In genomic region chr19:4035018-4035566, GRCh38 we compare ENCODE assay signal across 1 cellular context.
TF ChIP-seq lines count a peak whose summit lies in the region.

No MANE protein-coding gene starts in this region.

TF ChIP-seq in H1, 55 proteins besides CTCF, POLR2A, EP300 and RAD21:
- TF ChIP-seq ATF2 (IDR thresholded peaks at IDR 0.05; ENCODE audit: low read length) (no peak), HDAC2 (IDR thresholded peaks at IDR 0.05; ENCODE audit: borderline replicate concordance in 1 of 2, low read depth in 2 of 2, low read length in 2 of 2) (no peak), GABPA (IDR thresholded peaks at IDR 0.05; ENCODE audit: borderline replicate concordance, insufficient read depth, low read length) (no peak), E2F6 (IDR thresholded peaks at IDR 0.05) (no peak), CREB1 (IDR thresholded peaks at IDR 0.05) (no peak), CEBPB (IDR thresholded peaks at IDR 0.05; ENCODE audit: low read depth, low read length) (no peak), GTF2F1 (IDR thresholded peaks at IDR 0.05; ENCODE audit: borderline replicate concordance, low read depth, low read length) (no peak), SUZ12 (IDR thresholded peaks at IDR 0.05; ENCODE audit: low read length) (no peak), POU5F1 (IDR thresholded peaks at IDR 0.05; ENCODE audit: low read depth, low read length) (no peak), CTBP2 (IDR thresholded peaks at IDR 0.05; ENCODE audit: borderline replicate concordance, insufficient read depth, insufficient read length, low read length) (no peak), CHD7 (IDR thresholded peaks at IDR 0.05; ENCODE audit: insufficient replicate concordance, low read length) (no peak), SRF (IDR thresholded peaks at IDR 0.05; ENCODE audit: low read depth, low read length) (no peak), RBBP5 (IDR thresholded peaks at IDR 0.05; ENCODE audit: borderline replicate concordance, low read depth, low read length) (no peak), KDM4A (IDR thresholded peaks at IDR 0.05; ENCODE audit: low read depth, low read length, severe bottlenecking) (no peak), YY1 (IDR thresholded peaks at IDR 0.05; ENCODE audit: low read depth, low read length) (no peak), SAP30 (IDR thresholded peaks at IDR 0.05; ENCODE audit: insufficient read depth, insufficient replicate concordance, low read length) (no peak)
